ENCODE assay signal across 28 cellular contexts in genomic region chr1:101967871-101968270, GRCh38. TPM values are rescaled to one million over a fixed set of nuclear protein-coding genes. Genes with fewer than 3 reads are reported as not detected.
"Had no signal": no experiment of that assay in that cellular context is flagged by ENCODE, and none has a peak within 500 bp of the region (broad histone marks: within the 10 kb centered on the region; RNA-seq: fewer than 3 reads in every experiment).

No MANE protein-coding gene starts in this region.

- H3K9me3 Mint-ChIP-seq: mesothelial cell of epicardium; natural killer cell treated with Interleukin-12 subunit alpha and Interleukin-12 subunit beta and Interleukin-15 and Interleukin-18, amount 100 ng/mL, for 72 hours; stimulated activated naive CD8-positive, alpha-beta T cell treated with anti-CD3 and anti-CD28 coated beads, Interleukin-15, amount 100 ng/mL, for 72 hours; type B pancreatic cell had no signal

- H3K27ac ChIP-seq: left ventricle myocardium inferior, ovary, right atrium auricular region, right lobe of liver, tibial nerve, uterus had no signal

- H3K36me3 ChIP-seq: left ventricle myocardium inferior, ovary, right atrium auricular region, right lobe of liver, tibial nerve, uterus had no signal

- H3K4me1 Mint-ChIP-seq: naive B cell; stimulated activated memory B cell treated with anti-CD40 and anti-IgM and Interleukin-4, amounts not matched to agents 10 μg/mL and 1 μg/mL and 100 μg/mL, for 72 hours; stimulated activated naive CD8-positive, alpha-beta T cell treated with anti-CD3 and anti-CD28 coated beads, Interleukin-15, amount 100 ng/mL, for 72 hours had no signal

- H3K27ac Mint-ChIP-seq: naive B cell; natural killer cell treated with Interleukin-12 subunit alpha and Interleukin-12 subunit beta and Interleukin-15 and Interleukin-18, amount 100 ng/mL, for 72 hours; progenitor cell of endocrine pancreas; stimulated activated memory B cell treated with anti-CD40 and anti-IgM and Interleukin-4, amounts not matched to agents 10 μg/mL and 1 μg/mL and 100 μg/mL, for 72 hours; type B pancreatic cell had no signal

- DNase-seq: islet precursor cell; left ventricle myocardium inferior; mesendoderm; naive B cell; ovary; right lobe of liver; stimulated activated CD4-positive, alpha-beta T cell treated with anti-CD3 and anti-CD28 coated beads, Interleukin-1b, Interleukin-23, amount 100 ng/mL, for 48 hours; stimulated activated CD4-positive, alpha-beta T cell treated with anti-CD3 and anti-CD28 coated beads, Interleukin-2, amount 100 ng/mL, for 48 hours; stimulated activated CD4-positive, alpha-beta T cell treated with anti-CD3 and anti-CD28 coated beads, Interleukin-4, amount 100 ng/mL, for 4 hours; stimulated activated CD8-positive, alpha-beta memory T cell treated with anti-CD3 and anti-CD28 coated beads, Interleukin-4, amount 100 ng/mL, for 48 hours; stimulated activated naive CD4-positive, alpha-beta T cell treated with Interleukin-2 at 50 U/mL for 16 hours; stimulated activated naive CD8-positive, alpha-beta T cell treated with anti-CD3 and anti-CD28 coated beads, Interleukin-15, amount 100 ng/mL, for 72 hours; substantia nigra; uterus had no signal

- H3K36me3 Mint-ChIP-seq: mesothelial cell of epicardium; naive B cell; natural killer cell treated with Interleukin-12 subunit alpha and Interleukin-12 subunit beta and Interleukin-15 and Interleukin-18, amount 100 ng/mL, for 72 hours; stimulated activated memory B cell treated with anti-CD40 and anti-IgM and Interleukin-4, amounts not matched to agents 10 μg/mL and 1 μg/mL and 100 μg/mL, for 72 hours; type B pancreatic cell had no signal

- H3K4me2 ChIP-seq: smooth muscle cell had no signal

- H3K4me3 ChIP-seq: left ventricle myocardium inferior, lung, ovary, right atrium auricular region, right lobe of liver, smooth muscle cell, tibial nerve, uterus had no signal

- H3K27me3 ChIP-seq: ovary, right atrium auricular region, right lobe of liver, tibial nerve, uterus had no signal

- ATAC-seq: natural killer cell treated with Interleukin-12 subunit alpha and Interleukin-12 subunit beta and Interleukin-15 and Interleukin-18, amount 100 ng/mL, for 72 hours; right lobe of liver; stimulated activated memory B cell treated with anti-CD40 and anti-IgM and Interleukin-4, amounts not matched to agents 10 μg/mL and 1 μg/mL and 100 μg/mL, for 72 hours; stimulated activated naive CD8-positive, alpha-beta T cell treated with anti-CD3 and anti-CD28 coated beads, Interleukin-15, amount 100 ng/mL, for 72 hours had no signal

- H3K27me3 Mint-ChIP-seq: natural killer cell treated with Interleukin-12 subunit alpha and Interleukin-12 subunit beta and Interleukin-15 and Interleukin-18, amount 100 ng/mL, for 72 hours; progenitor cell of endocrine pancreas; stimulated activated memory B cell treated with anti-CD40 and anti-IgM and Interleukin-4, amounts not matched to agents 10 μg/mL and 1 μg/mL and 100 μg/mL, for 72 hours; stimulated activated naive CD8-positive, alpha-beta T cell treated with anti-CD3 and anti-CD28 coated beads, Interleukin-15, amount 100 ng/mL, for 72 hours had no signal

- H3K4me1 ChIP-seq: left ventricle myocardium inferior, right atrium auricular region, right lobe of liver, tibial nerve, uterus had no signal

- H3K9me3 ChIP-seq: left ventricle myocardium inferior, ovary, right atrium auricular region, right lobe of liver, tibial nerve, uterus had no signal

- H3K4me3 Mint-ChIP-seq: mesothelial cell of epicardium; naive B cell; natural killer cell treated with Interleukin-12 subunit alpha and Interleukin-12 subunit beta and Interleukin-15 and Interleukin-18, amount 100 ng/mL, for 72 hours; stimulated activated memory B cell treated with anti-CD40 and anti-IgM and Interleukin-4, amounts not matched to agents 10 μg/mL and 1 μg/mL and 100 μg/mL, for 72 hours; stimulated activated naive CD8-positive, alpha-beta T cell treated with anti-CD3 and anti-CD28 coated beads, Interleukin-15, amount 100 ng/mL, for 72 hours; type B pancreatic cell had no signal

RNA-seq across cellular contexts. Expression of gene OLFM3, which starts 28.9 kb away (rescaled TPM):
- total RNA-seq: left ventricle myocardium inferior; lower leg skin; natural killer cell treated with Interleukin-12 subunit alpha and Interleukin-12 subunit beta and Interleukin-15 and Interleukin-18, amount 100 ng/mL, for 72 hours; omental fat pad; pulmonary artery endothelial cell; renal cortical epithelial cell; right atrium auricular region; right lobe of liver; tibial nerve; ureter had no signal
- polyA plus RNA-seq: lung, ovary had no signal
